Comparison of ENCODE assay signal across 1 cellular context in the genomic region with DNA sequence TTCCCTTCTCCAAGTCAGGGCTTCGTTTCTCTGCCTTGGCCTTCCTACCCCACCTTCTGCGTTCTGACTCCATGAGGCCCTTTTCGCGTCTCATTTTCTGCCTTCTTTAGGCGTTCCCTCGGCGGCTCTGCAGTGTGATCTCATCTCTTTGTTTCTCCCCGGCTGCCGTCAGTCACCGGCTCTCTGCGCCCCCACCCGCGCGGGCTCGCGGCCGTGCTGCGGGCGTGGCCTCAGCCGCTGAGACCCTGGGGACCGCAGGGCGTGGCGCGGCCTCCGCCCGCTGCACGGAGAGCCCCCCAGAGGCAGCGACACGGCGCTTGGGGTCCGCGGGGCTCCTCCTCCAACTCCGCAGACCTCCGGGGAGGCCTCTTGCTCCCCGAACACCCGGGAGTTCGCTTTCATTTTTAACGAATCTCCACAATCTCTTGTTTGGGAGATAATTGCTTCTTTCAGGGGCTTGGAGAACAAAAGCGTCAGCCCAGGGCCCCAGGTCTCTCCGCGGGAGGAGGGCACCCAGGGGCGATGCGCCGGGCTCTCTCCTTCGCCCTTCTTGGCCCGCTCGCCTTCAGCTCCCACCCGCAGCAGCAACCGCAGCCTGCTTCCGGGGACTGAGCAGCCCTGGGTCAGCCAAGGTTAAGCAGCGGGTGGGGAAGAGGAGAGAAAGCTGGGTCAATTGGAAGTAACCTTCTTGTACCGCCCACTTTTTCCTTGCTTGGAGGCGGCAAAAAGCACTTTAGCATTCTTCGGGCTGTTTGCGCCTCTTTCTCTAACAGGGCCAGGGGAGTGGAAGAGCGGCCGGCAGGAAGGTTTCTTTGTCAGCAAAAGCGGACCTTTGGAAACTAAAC.
A peak's percentile ranks its signal among the peaks of the same experiment; 100 is the strongest.
TF ChIP-seq lines count a peak whose summit lies in the region.

No MANE protein-coding gene starts in this region.

TF ChIP-seq in HepG2, 621 proteins besides CTCF, POLR2A, EP300 and RAD21 (continued from another document and continues in another):
- TF ChIP-seq ZBTB44 (CRISPR knock-in tag; IDR thresholded peaks at IDR 0.05) = no peak
- TF ChIP-seq ZNF564 (CRISPR knock-in tag; IDR thresholded peaks at IDR 0.05) = 0 out of 2 replicates have a peak, but pooled peaks have one; percentile 11
- TF ChIP-seq TEAD3 (CRISPR knock-in tag; optimal IDR thresholded peaks at IDR 0.05; ENCODE audit: borderline replicate concordance) = no peak
- no peak for TF ChIP-seq FOXA1 (IDR thresholded peaks at IDR 0.05)
- no peak for TF ChIP-seq FOXA1 (CRISPR knock-in tag; IDR thresholded peaks at IDR 0.05)
- no peak for TF ChIP-seq STAT5B (CRISPR knock-in tag; IDR thresholded peaks at IDR 0.05)
- TF ChIP-seq ZNF30 (CRISPR knock-in tag; IDR thresholded peaks at IDR 0.05) = no peak
- no peak for TF ChIP-seq TSC22D2 (CRISPR knock-in tag; IDR thresholded peaks at IDR 0.05; ENCODE audit: borderline replicate concordance)
- TF ChIP-seq ZNF138 (CRISPR knock-in tag; IDR thresholded peaks at IDR 0.05; ENCODE audit: low read depth) = no peak
- TF ChIP-seq ZNF275 (CRISPR knock-in tag; IDR thresholded peaks at IDR 0.05; ENCODE audit: borderline replicate concordance) = no peak
- no peak for TF ChIP-seq CHD4 (IDR thresholded peaks at IDR 0.05; ENCODE audit: borderline replicate concordance, low read length)
- no peak for TF ChIP-seq TOPORS (CRISPR knock-in tag; IDR thresholded peaks at IDR 0.05)
- TF ChIP-seq ADNP (CRISPR knock-in tag; IDR thresholded peaks at IDR 0.05) = no peak
- TF ChIP-seq MIXL1 (CRISPR knock-in tag; IDR thresholded peaks at IDR 0.05) = no peak
- TF ChIP-seq TFE3 (CRISPR knock-in tag; IDR thresholded peaks at IDR 0.05) = no peak
- no peak for TF ChIP-seq NCOA5 (CRISPR knock-in tag; IDR thresholded peaks at IDR 0.05)
- TF ChIP-seq ZFP90 (CRISPR knock-in tag; IDR thresholded peaks at IDR 0.05; ENCODE audit: borderline replicate concordance) = 0 out of 2 replicates have a peak, but pooled peaks have one; percentile 30
- TF ChIP-seq, protein P1, sequence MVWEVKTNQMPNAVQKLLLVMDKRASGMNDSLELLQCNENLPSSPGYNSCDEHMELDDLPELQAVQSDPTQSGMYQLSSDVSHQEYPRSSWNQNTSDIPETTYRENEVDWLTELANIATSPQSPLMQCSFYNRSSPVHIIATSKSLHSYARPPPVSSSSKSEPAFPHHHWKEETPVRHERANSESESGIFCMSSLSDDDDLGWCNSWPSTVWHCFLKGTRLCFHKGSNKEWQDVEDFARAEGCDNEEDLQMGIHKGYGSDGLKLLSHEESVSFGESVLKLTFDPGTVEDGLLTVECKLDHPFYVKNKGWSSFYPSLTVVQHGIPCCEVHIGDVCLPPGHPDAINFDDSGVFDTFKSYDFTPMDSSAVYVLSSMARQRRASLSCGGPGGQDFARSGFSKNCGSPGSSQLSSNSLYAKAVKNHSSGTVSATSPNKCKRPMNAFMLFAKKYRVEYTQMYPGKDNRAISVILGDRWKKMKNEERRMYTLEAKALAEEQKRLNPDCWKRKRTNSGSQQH (CRISPR knock-in tag; IDR thresholded peaks at IDR 0.05; ENCODE audit: low read depth) = no peak
- TF ChIP-seq DR1 (CRISPR knock-in tag; IDR thresholded peaks at IDR 0.05) = no peak
- no peak for TF ChIP-seq ZNF264 (CRISPR knock-in tag; IDR thresholded peaks at IDR 0.05)
- TF ChIP-seq, protein P2, sequence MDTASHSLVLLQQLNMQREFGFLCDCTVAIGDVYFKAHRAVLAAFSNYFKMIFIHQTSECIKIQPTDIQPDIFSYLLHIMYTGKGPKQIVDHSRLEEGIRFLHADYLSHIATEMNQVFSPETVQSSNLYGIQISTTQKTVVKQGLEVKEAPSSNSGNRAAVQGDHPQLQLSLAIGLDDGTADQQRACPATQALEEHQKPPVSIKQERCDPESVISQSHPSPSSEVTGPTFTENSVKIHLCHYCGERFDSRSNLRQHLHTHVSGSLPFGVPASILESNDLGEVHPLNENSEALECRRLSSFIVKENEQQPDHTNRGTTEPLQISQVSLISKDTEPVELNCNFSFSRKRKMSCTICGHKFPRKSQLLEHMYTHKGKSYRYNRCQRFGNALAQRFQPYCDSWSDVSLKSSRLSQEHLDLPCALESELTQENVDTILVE (CRISPR knock-in tag; IDR thresholded peaks at IDR 0.05) = no peak
- no peak for TF ChIP-seq ETV6 (CRISPR knock-in tag; conservative IDR thresholded peaks at IDR 0.05)
- no peak for TF ChIP-seq PRDM4 (CRISPR knock-in tag; IDR thresholded peaks at IDR 0.05; ENCODE audit: borderline replicate concordance)
- TF ChIP-seq ZNF768 (CRISPR knock-in tag; IDR thresholded peaks at IDR 0.05) = 0 out of 2 replicates have a peak, but pooled peaks have one; percentile 23
- TF ChIP-seq ZFP1 (CRISPR knock-in tag; IDR thresholded peaks at IDR 0.05) = no peak
- TF ChIP-seq DPF2 (CRISPR knock-in tag; IDR thresholded peaks at IDR 0.05; ENCODE audit: borderline replicate concordance, low read depth) = no peak
- TF ChIP-seq MZF1 (CRISPR knock-in tag; IDR thresholded peaks at IDR 0.05; ENCODE audit: borderline replicate concordance) = no peak
- TF ChIP-seq ARID5B (CRISPR knock-in tag; IDR thresholded peaks at IDR 0.05) = no peak
- TF ChIP-seq SMAD9 (CRISPR knock-in tag; IDR thresholded peaks at IDR 0.05) = no peak
- TF ChIP-seq HMGXB3 (CRISPR knock-in tag; IDR thresholded peaks at IDR 0.05; ENCODE audit: borderline replicate concordance) = no peak
- no peak for TF ChIP-seq DZIP1 (CRISPR knock-in tag; IDR thresholded peaks at IDR 0.05)
- peak; percentile 63 for TF ChIP-seq RBM39 (IDR thresholded peaks at IDR 0.05; ENCODE audit: low read depth, low read length, poor library complexity, severe bottlenecking)
- no peak for TF ChIP-seq KLF11 (CRISPR knock-in tag; IDR thresholded peaks at IDR 0.05)
